23 cellular contexts compared by ENCODE assay signal in genomic region chr6:41014780-41015179, GRCh38. TPM values are rescaled to one million over a fixed set of nuclear protein-coding genes. Genes with fewer than 3 reads are reported as not detected.
"Had no signal": no experiment of that assay in that cellular context is flagged by ENCODE, and none has a peak within 500 bp of the region (broad histone marks: within the 10 kb centered on the region; RNA-seq: fewer than 3 reads in every experiment).

No MANE protein-coding gene starts in this region.

- H3K36me3 ChIP-seq: MG63, SJCRH30 had no signal

- H3K4me3 ChIP-seq: MG63, SJCRH30 had no signal

- H3K4me1 ChIP-seq: SJCRH30 had no signal

- H3K27ac ChIP-seq: HL-60, SJCRH30 had no signal

- DNase-seq: KBM-7, MG63, NCI-H1092, NCI-H1105 treated with DMSO at 0.1 percent for 48 hours, NCI-H1417 treated with DMSO at 0.1 percent for 48 hours, NCI-H146, NCI-H1694 treated with DMSO at 0.1 percent for 48 hours, NCI-H1930, NCI-H2081, NCI-H2107, NCI-H226, NCI-H446, NCI-H510A, NCI-H524 treated with DMSO at 0.1 percent for 48 hours, NCI-H69, NCI-H774, SHP77 treated with DMSO at 0.1 percent for 48 hours, SJCRH30 had no signal

- H3K27me3 ChIP-seq: MG63, SJCRH30 had no signal

- ATAC-seq: Right ventricle myocardium inferior, SK-N-SH treated with all-trans-retinoic acid at 6 μM for 48 hours had no signal

- H3K9me3 ChIP-seq: MG63, SJCRH30 had no signal

RNA-seq across cellular contexts. Expression of gene TSPO2, which starts 27.5 kb away (rescaled TPM):
- total RNA-seq: HT-29, Right ventricle myocardium inferior, SJCRH30 had no signal
- polyA plus RNA-seq: IgD-negative memory B cell had no signal

RNA-seq across cellular contexts. Expression of gene APOBEC2, which starts 38.2 kb away (rescaled TPM):
- total RNA-seq: HT-29 had no signal
